In genomic region chr15:33310481-33311311, GRCh38 we compare ENCODE assay signal across 10 cellular contexts. TPM values are rescaled to one million over a fixed set of nuclear protein-coding genes. Genes with fewer than 3 reads are reported as not detected.
DNase-seq lines count a peak whose midpoint lies in the region; TF ChIP-seq lines count a peak whose summit lies in the region.
"Had no signal": no experiment of that assay in that cellular context is flagged by ENCODE, and none has a peak within 500 bp of the region (broad histone marks: within the 10 kb centered on the region; RNA-seq: fewer than 3 reads in every experiment).

Gene RYR3 (plus strand): TSS chr15:33310967. CDS start chr15:33311046, 79 bp downstream.

- no peak within 1 kb of the TSS for H3K27ac Mint-ChIP-seq in endodermal cell
- H3K27ac Mint-ChIP-seq in nephron = no peak within 1 kb of the TSS
- no peak within 1 kb of the TSS for H3K27ac Mint-ChIP-seq in activated CD4-positive, alpha-beta memory T cell treated with anti-CD3 and anti-CD28 coated beads for 36 hours
- no peak within 1 kb of the TSS for H3K27ac Mint-ChIP-seq in HFFc6

- H3K4me3 ChIP-seq in endodermal cell (ENCODE audit: low read length) = peak within 1 kb of the TSS; percentile 79

- H3K36me3 Mint-ChIP-seq in endodermal cell (ENCODE audit: low read depth) (no peaks in the 10 kb centered on the region), nephron (ENCODE audit: low read depth) (no peaks in the 10 kb centered on the region), HFFc6 (ENCODE audit: low read depth) (no peaks in the 10 kb centered on the region)
- H3K36me3 Mint-ChIP-seq in activated CD4-positive, alpha-beta memory T cell treated with anti-CD3 and anti-CD28 coated beads for 36 hours = no peaks in the 10 kb centered on the region

- H3K4me3 Mint-ChIP-seq in endodermal cell (peak within 1 kb of the TSS; percentile 66), nephron (peak within 1 kb of the TSS; percentile 84 to 88 (median 86)), HFFc6 (no peak within 1 kb of the TSS)
- no peak within 1 kb of the TSS for H3K4me3 Mint-ChIP-seq in activated CD4-positive, alpha-beta memory T cell treated with anti-CD3 and anti-CD28 coated beads for 36 hours

- CTCF ChIA-PET in activated CD4-positive, alpha-beta memory T cell treated with anti-CD3 and anti-CD28 coated beads for 36 hours (lab: Charles Lee) = interaction anchor here (0.6 kb wide), 1 partner anchor 391 kb away, joined by 3 read pairs; no protein-coding TSS in a partner anchor

- POLR2A ChIA-PET in activated CD4-positive, alpha-beta memory T cell treated with anti-CD3 and anti-CD28 coated beads for 36 hours (lab: Charles Lee) = no interaction called here

- H3K36me3 ChIP-seq in endodermal cell (ENCODE audit: control insufficient read depth, insufficient read depth, low read length) = no peaks in the 10 kb centered on the region

- intact Hi-C loops in activated CD4-positive, alpha-beta memory T cell treated with anti-CD3 and anti-CD28 coated beads for 36 hours (cut with micrococcal nuclease) = no loop called here

- WGBS in endodermal cell (ENCODE audit: insufficient coverage in 1 of 2, insufficient read length in 1 of 2), 2 experiments = 0 to 1% methylated on average over 4 to 84 of the region's 84 CpGs

- no peak within 1 kb of the TSS for H3K27ac ChIP-seq in endodermal cell (ENCODE audit: low read depth, low read length)
- H3K27ac ChIP-seq: epithelial cell of prostate had no signal

- H3K4me1 ChIP-seq in endodermal cell (ENCODE audit: control insufficient read depth, insufficient read depth, low read length) = no peaks in the 10 kb centered on the region

- H3K27me3 Mint-ChIP-seq in endodermal cell (ENCODE audit: insufficient read depth) (peaks cover 62% of the 10 kb centered on the region), nephron (ENCODE audit: low read depth) (peaks cover 79% of the 10 kb centered on the region), HFFc6 (ENCODE audit: insufficient read depth) (peaks cover 35% of the 10 kb centered on the region)
- peaks cover 40% of the 10 kb centered on the region for H3K27me3 Mint-ChIP-seq in activated CD4-positive, alpha-beta memory T cell treated with anti-CD3 and anti-CD28 coated beads for 36 hours

- TF ChIP-seq CTCF in endodermal cell (conservative IDR thresholded peaks at IDR 0.05) (no peak), nephron (IDR thresholded peaks at IDR 0.05; ENCODE audit: unreplicated experiment in 3 of 3) (no peak), HFFc6 (IDR thresholded peaks at IDR 0.05) (no peak)

- no peaks in the 10 kb centered on the region for H3K9me3 Mint-ChIP-seq in endodermal cell
- no peaks in the 10 kb centered on the region for H3K9me3 Mint-ChIP-seq in nephron
- H3K9me3 Mint-ChIP-seq in activated CD4-positive, alpha-beta memory T cell treated with anti-CD3 and anti-CD28 coated beads for 36 hours = no peaks in the 10 kb centered on the region
- no peaks in the 10 kb centered on the region for H3K9me3 Mint-ChIP-seq in HFFc6

- H3K27me3 ChIP-seq in endodermal cell (ENCODE audit: control insufficient read depth, insufficient read depth, low read length, poor library complexity, severe bottlenecking) = peaks cover 41% of the 10 kb centered on the region

- peak within 1 kb of the TSS; percentile 28 for H3K9ac ChIP-seq in endodermal cell (ENCODE audit: extremely low read depth, low read length, poor library complexity, severe bottlenecking)

- H3K4me1 Mint-ChIP-seq in endodermal cell = peaks cover 8% of the 10 kb centered on the region
- peaks cover 7% of the 10 kb centered on the region for H3K4me1 Mint-ChIP-seq in nephron
- H3K4me1 Mint-ChIP-seq in activated CD4-positive, alpha-beta memory T cell treated with anti-CD3 and anti-CD28 coated beads for 36 hours (ENCODE audit: low read depth) = peaks cover 3% of the 10 kb centered on the region
- peaks cover 4% of the 10 kb centered on the region; the same call in 1 of the 2 replicates for H3K4me1 Mint-ChIP-seq in HFFc6 (ENCODE audit: low read depth)

- H3K9me3 ChIP-seq in endodermal cell (ENCODE audit: control insufficient read depth, low read length) = no peaks in the 10 kb centered on the region

- DNase-seq in stimulated activated CD4-positive, alpha-beta T cell treated with anti-CD3 and anti-CD28 coated beads, Interleukin-15, amount 100 ng/mL, for 24 hours = peak; percentile 14
- no peak for DNase-seq in stimulated activated CD4-positive, alpha-beta T cell treated with anti-CD3 and anti-CD28 coated beads, Interleukin-4, amount 100 ng/mL, for 24 hours
- peak; percentile 89 for DNase-seq in endodermal cell
- DNase-seq in foreskin melanocyte = no peak
- DNase-seq in activated CD4-positive, alpha-beta memory T cell treated with anti-CD3 and anti-CD28 coated beads for 36 hours = no peak
- no peak for DNase-seq in HFFc6
- no peak for DNase-seq in NCI-H1436 (lab: John Stamatoyannopoulos, UW)
- DNase-seq: NCI-H1092 had no signal

RNA-seq across cellular contexts. Expression of gene RYR3, which starts in this region (rescaled TPM):
- 1 to 10 TPM in 1 of 2 donors, under 1 TPM in 1; 0.71 to 1.4 TPM for total RNA-seq in endodermal cell
- 1.6 TPM for polyA plus RNA-seq in endodermal cell (2013, experiment 1 of 2)
- 1.6 TPM for polyA plus RNA-seq in endodermal cell (2013, experiment 2 of 2)
- not detected for total RNA-seq in activated CD4-positive, alpha-beta memory T cell treated with anti-CD3 and anti-CD28 coated beads for 36 hours
- total RNA-seq in HFFc6 (2021; fragmentation: NEBNext Ultra II Directional; extraction: Animal tissue kit (Norgen Biotek cat#: 25700)) = not detected

Comparison
In these comparisons a context has a peak if more than half of its experiments do, and no peak if none do; other contexts are left out.
1. DNase-seq: peak in stimulated activated CD4-positive, alpha-beta T cell treated with anti-CD3 and anti-CD28 coated beads, Interleukin-15, amount 100 ng/mL, for 24 hours (single experiment) and endodermal cell (single experiment); none in stimulated activated CD4-positive, alpha-beta T cell treated with anti-CD3 and anti-CD28 coated beads, Interleukin-4, amount 100 ng/mL, for 24 hours (single experiment), foreskin melanocyte (single experiment), activated CD4-positive, alpha-beta memory T cell treated with anti-CD3 and anti-CD28 coated beads for 36 hours (single experiment), HFFc6 (single experiment) and NCI-H1436 (single experiment).
2. H3K4me3 Mint-ChIP-seq: peak in endodermal cell (single experiment) and nephron (3 of 3); none in activated CD4-positive, alpha-beta memory T cell treated with anti-CD3 and anti-CD28 coated beads for 36 hours (single experiment) and HFFc6 (single experiment).